2 cellular contexts compared by ENCODE assay signal in the genomic region with DNA sequence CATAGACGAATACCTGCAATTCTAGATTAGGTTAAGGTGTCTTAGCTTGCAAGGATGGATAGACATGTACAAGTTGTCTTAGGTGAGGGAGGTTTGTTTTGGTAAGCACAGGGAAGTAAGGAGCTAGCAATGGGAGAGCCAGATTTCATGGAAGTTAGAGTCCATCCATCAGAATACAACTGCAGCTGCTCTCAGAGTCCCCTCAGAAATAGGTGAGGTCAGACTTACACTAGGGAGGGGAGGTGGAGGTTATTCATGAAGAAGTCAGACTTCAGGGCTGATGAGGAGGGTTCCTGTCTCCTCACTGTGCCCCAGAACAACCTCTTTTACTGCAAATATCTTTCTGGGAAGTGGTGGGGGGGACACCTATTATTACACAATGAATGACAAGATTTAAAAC.
TF ChIP-seq lines count a peak whose summit lies in the region.

No MANE protein-coding gene starts in this region.

TF ChIP-seq in GM23338, 12 proteins besides CTCF, POLR2A, EP300 and RAD21 (continued from another document):
- TF ChIP-seq, protein P1, sequence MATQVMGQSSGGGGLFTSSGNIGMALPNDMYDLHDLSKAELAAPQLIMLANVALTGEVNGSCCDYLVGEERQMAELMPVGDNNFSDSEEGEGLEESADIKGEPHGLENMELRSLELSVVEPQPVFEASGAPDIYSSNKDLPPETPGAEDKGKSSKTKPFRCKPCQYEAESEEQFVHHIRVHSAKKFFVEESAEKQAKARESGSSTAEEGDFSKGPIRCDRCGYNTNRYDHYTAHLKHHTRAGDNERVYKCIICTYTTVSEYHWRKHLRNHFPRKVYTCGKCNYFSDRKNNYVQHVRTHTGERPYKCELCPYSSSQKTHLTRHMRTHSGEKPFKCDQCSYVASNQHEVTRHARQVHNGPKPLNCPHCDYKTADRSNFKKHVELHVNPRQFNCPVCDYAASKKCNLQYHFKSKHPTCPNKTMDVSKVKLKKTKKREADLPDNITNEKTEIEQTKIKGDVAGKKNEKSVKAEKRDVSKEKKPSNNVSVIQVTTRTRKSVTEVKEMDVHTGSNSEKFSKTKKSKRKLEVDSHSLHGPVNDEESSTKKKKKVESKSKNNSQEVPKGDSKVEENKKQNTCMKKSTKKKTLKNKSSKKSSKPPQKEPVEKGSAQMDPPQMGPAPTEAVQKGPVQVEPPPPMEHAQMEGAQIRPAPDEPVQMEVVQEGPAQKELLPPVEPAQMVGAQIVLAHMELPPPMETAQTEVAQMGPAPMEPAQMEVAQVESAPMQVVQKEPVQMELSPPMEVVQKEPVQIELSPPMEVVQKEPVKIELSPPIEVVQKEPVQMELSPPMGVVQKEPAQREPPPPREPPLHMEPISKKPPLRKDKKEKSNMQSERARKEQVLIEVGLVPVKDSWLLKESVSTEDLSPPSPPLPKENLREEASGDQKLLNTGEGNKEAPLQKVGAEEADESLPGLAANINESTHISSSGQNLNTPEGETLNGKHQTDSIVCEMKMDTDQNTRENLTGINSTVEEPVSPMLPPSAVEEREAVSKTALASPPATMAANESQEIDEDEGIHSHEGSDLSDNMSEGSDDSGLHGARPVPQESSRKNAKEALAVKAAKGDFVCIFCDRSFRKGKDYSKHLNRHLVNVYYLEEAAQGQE (IDR thresholded peaks at IDR 0.05; ENCODE audit: unreplicated experiment): no peak
- TF ChIP-seq ZNF114 (CRISPR knock-in tag; IDR thresholded peaks at IDR 0.05) (no peak), NANOG (IDR thresholded peaks at IDR 0.05; ENCODE audit: borderline replicate concordance) (no peak), JUNB (IDR thresholded peaks at IDR 0.05; ENCODE audit: unreplicated experiment) (no peak)
- TF ChIP-seq, protein P2, sequence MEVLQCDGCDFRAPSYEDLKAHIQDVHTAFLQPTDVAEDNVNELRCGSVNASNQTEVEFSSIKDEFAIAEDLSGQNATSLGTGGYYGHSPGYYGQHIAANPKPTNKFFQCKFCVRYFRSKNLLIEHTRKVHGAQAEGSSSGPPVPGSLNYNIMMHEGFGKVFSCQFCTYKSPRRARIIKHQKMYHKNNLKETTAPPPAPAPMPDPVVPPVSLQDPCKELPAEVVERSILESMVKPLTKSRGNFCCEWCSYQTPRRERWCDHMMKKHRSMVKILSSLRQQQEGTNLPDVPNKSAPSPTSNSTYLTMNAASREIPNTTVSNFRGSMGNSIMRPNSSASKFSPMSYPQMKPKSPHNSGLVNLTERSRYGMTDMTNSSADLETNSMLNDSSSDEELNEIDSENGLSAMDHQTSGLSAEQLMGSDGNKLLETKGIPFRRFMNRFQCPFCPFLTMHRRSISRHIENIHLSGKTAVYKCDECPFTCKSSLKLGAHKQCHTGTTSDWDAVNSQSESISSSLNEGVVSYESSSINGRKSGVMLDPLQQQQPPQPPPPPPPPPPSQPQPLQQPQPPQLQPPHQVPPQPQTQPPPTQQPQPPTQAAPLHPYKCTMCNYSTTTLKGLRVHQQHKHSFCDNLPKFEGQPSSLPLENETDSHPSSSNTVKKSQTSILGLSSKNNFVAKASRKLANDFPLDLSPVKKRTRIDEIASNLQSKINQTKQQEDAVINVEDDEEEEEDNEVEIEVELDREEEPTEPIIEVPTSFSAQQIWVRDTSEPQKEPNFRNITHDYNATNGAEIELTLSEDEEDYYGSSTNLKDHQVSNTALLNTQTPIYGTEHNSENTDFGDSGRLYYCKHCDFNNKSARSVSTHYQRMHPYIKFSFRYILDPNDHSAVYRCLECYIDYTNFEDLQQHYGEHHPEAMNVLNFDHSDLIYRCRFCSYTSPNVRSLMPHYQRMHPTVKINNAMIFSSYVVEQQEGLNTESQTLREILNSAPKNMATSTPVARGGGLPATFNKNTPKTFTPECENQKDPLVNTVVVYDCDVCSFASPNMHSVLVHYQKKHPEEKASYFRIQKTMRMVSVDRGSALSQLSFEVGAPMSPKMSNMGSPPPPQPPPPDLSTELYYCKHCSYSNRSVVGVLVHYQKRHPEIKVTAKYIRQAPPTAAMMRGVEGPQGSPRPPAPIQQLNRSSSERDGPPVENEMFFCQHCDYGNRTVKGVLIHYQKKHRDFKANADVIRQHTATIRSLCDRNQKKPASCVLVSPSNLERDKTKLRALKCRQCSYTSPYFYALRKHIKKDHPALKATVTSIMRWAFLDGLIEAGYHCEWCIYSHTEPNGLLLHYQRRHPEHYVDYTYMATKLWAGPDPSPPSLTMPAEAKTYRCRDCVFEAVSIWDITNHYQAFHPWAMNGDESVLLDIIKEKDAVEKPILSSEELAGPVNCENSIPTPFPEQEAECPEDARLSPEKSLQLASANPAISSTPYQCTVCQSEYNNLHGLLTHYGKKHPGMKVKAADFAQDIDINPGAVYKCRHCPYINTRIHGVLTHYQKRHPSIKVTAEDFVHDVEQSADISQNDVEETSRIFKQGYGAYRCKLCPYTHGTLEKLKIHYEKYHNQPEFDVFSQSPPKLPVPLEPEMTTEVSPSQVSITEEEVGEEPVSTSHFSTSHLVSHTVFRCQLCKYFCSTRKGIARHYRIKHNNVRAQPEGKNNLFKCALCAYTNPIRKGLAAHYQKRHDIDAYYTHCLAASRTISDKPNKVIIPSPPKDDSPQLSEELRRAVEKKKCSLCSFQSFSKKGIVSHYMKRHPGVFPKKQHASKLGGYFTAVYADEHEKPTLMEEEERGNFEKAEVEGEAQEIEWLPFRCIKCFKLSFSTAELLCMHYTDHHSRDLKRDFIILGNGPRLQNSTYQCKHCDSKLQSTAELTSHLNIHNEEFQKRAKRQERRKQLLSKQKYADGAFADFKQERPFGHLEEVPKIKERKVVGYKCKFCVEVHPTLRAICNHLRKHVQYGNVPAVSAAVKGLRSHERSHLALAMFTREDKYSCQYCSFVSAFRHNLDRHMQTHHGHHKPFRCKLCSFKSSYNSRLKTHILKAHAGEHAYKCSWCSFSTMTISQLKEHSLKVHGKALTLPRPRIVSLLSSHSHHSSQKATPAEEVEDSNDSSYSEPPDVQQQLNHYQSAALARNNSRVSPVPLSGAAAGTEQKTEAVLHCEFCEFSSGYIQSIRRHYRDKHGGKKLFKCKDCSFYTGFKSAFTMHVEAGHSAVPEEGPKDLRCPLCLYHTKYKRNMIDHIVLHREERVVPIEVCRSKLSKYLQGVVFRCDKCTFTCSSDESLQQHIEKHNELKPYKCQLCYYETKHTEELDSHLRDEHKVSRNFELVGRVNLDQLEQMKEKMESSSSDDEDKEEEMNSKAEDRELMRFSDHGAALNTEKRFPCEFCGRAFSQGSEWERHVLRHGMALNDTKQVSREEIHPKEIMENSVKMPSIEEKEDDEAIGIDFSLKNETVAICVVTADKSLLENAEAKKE (CRISPR knock-in tag; IDR thresholded peaks at IDR 0.05): no peak

TF ChIP-seq in WTC11, 78 proteins besides CTCF, POLR2A, EP300 and RAD21 (continued from another document):
- TF ChIP-seq, protein P3, sequence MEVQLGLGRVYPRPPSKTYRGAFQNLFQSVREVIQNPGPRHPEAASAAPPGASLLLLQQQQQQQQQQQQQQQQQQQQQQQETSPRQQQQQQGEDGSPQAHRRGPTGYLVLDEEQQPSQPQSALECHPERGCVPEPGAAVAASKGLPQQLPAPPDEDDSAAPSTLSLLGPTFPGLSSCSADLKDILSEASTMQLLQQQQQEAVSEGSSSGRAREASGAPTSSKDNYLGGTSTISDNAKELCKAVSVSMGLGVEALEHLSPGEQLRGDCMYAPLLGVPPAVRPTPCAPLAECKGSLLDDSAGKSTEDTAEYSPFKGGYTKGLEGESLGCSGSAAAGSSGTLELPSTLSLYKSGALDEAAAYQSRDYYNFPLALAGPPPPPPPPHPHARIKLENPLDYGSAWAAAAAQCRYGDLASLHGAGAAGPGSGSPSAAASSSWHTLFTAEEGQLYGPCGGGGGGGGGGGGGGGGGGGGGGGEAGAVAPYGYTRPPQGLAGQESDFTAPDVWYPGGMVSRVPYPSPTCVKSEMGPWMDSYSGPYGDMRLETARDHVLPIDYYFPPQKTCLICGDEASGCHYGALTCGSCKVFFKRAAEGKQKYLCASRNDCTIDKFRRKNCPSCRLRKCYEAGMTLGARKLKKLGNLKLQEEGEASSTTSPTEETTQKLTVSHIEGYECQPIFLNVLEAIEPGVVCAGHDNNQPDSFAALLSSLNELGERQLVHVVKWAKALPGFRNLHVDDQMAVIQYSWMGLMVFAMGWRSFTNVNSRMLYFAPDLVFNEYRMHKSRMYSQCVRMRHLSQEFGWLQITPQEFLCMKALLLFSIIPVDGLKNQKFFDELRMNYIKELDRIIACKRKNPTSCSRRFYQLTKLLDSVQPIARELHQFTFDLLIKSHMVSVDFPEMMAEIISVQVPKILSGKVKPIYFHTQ (CRISPR knock-in tag; IDR thresholded peaks at IDR 0.05): no peak
- TF ChIP-seq, protein P4, sequence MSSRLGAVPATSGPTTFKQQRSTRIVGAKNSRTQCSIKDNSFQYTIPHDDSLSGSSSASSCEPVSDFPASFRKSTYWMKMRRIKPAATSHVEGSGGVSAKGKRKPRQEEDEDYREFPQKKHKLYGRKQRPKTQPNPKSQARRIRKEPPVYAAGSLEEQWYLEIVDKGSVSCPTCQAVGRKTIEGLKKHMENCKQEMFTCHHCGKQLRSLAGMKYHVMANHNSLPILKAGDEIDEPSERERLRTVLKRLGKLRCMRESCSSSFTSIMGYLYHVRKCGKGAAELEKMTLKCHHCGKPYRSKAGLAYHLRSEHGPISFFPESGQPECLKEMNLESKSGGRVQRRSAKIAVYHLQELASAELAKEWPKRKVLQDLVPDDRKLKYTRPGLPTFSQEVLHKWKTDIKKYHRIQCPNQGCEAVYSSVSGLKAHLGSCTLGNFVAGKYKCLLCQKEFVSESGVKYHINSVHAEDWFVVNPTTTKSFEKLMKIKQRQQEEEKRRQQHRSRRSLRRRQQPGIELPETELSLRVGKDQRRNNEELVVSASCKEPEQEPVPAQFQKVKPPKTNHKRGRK (CRISPR knock-in tag; IDR thresholded peaks at IDR 0.05; ENCODE audit: borderline replicate concordance): no peak
- TF ChIP-seq HMGA2 (CRISPR knock-in tag; IDR thresholded peaks at IDR 0.05) (no peak), EMX1 (CRISPR knock-in tag; IDR thresholded peaks at IDR 0.05) (no peak)
TF ChIP-seq in WTC11: peak in this region for 0.
